ENCODE assay signal across 26 cellular contexts in genomic region chr7:82816272-82816671, GRCh38.
DNase-seq lines count a peak whose midpoint lies in the region; ATAC-seq and TF ChIP-seq lines count a peak whose summit lies in the region.
"Had no signal": no experiment of that assay in that cellular context is flagged by ENCODE, and none has a peak within 500 bp of the region (broad histone marks: within the 10 kb centered on the region; RNA-seq: fewer than 3 reads in every experiment).

No MANE protein-coding gene starts in this region.

- H3K4me1 Mint-ChIP-seq in GM23338 (peaks cover 51% of the 10 kb centered on the region), endodermal cell (peaks cover 1% of the 10 kb centered on the region), mesothelial cell of epicardium (no peaks in the 10 kb centered on the region), Calu3 (ENCODE audit: low read depth, unreplicated experiment) (no peaks in the 10 kb centered on the region)
- H3K4me1 Mint-ChIP-seq: activated CD4-positive, alpha-beta memory T cell treated with anti-CD3 and anti-CD28 coated beads, Interleukin-2, amount 10 ng/mL, durations not matched to agents 7 days and 5 days; T-cell had no signal

- no peak overlapping the region for H3K4me2 ChIP-seq in GM23338

- CTCF ChIA-PET in Calu3 (lab: Charles Lee) = no interaction called here

- peaks cover 29% of the 10 kb centered on the region for H3K4me1 ChIP-seq in GM23338 (ENCODE audit: insufficient read depth)
- H3K4me1 ChIP-seq in endodermal cell (ENCODE audit: control insufficient read depth, insufficient read depth, low read length) = no peaks in the 10 kb centered on the region
- H3K4me1 ChIP-seq: esophagus squamous epithelium, tibial nerve had no signal

- H3K36me3 ChIP-seq in GM23338 (ENCODE audit: insufficient read depth) = no peaks in the 10 kb centered on the region
- H3K36me3 ChIP-seq in endodermal cell (ENCODE audit: control insufficient read depth, insufficient read depth, low read length) = no peaks in the 10 kb centered on the region
- H3K36me3 ChIP-seq: esophagus squamous epithelium, tibial nerve had no signal

- H3K27me3 ChIP-seq in GM23338 (ENCODE audit: insufficient read depth) = no peaks in the 10 kb centered on the region
- no peaks in the 10 kb centered on the region for H3K27me3 ChIP-seq in endodermal cell (ENCODE audit: control insufficient read depth, insufficient read depth, low read length, poor library complexity, severe bottlenecking)
- H3K27me3 ChIP-seq: esophagus squamous epithelium, tibial nerve had no signal

- H3K27me3 Mint-ChIP-seq in GM23338 (ENCODE audit: insufficient read depth, low read depth, poor library complexity) = peaks cover 5% of the 10 kb centered on the region
- no peaks in the 10 kb centered on the region for H3K27me3 Mint-ChIP-seq in endodermal cell (ENCODE audit: insufficient read depth)
- no peaks in the 10 kb centered on the region for H3K27me3 Mint-ChIP-seq in mesothelial cell of epicardium (ENCODE audit: low read depth)
- no peaks in the 10 kb centered on the region for H3K27me3 Mint-ChIP-seq in Calu3 (ENCODE audit: unreplicated experiment)
- H3K27me3 Mint-ChIP-seq: activated CD4-positive, alpha-beta memory T cell treated with anti-CD3 and anti-CD28 coated beads, Interleukin-2, amount 10 ng/mL, durations not matched to agents 7 days and 5 days; CD4-positive, alpha-beta T cell; T-cell had no signal

- H3K9ac ChIP-seq in endodermal cell (ENCODE audit: extremely low read depth, low read length, poor library complexity, severe bottlenecking) = no peak overlapping the region

- no TSS peak for BruUV-seq in Calu3 (replicated peaks; lab: Mats Ljungman, UMichigan)

- no peak overlapping the region for H3K4me3 Mint-ChIP-seq in GM23338
- no peak overlapping the region for H3K4me3 Mint-ChIP-seq in endodermal cell
- H3K4me3 Mint-ChIP-seq in mesothelial cell of epicardium = no peak overlapping the region
- H3K4me3 Mint-ChIP-seq in Calu3 (ENCODE audit: low read depth, unreplicated experiment) = no peak overlapping the region
- H3K4me3 Mint-ChIP-seq: activated CD4-positive, alpha-beta memory T cell treated with anti-CD3 and anti-CD28 coated beads, Interleukin-2, amount 10 ng/mL, durations not matched to agents 7 days and 5 days; CD4-positive, alpha-beta T cell; T-cell had no signal

- H3K27ac Mint-ChIP-seq in GM23338 (no peak overlapping the region), endodermal cell (no peak overlapping the region), mesothelial cell of epicardium (no peak overlapping the region), Calu3 (ENCODE audit: unreplicated experiment) (no peak overlapping the region)
- H3K27ac Mint-ChIP-seq: activated CD4-positive, alpha-beta memory T cell treated with anti-CD3 and anti-CD28 coated beads, Interleukin-2, amount 10 ng/mL, durations not matched to agents 7 days and 5 days; CD4-positive, alpha-beta T cell; T-cell had no signal

- no peaks in the 10 kb centered on the region for H3K79me2 ChIP-seq in GM23338 (replicated peaks; ENCODE audit: insufficient read depth)

- peaks cover 9% of the 10 kb centered on the region; the same call in 1 of the 2 replicates for H3K9me2 ChIP-seq in GM23338 (ENCODE audit: insufficient read depth)

- H2AFZ ChIP-seq in GM23338 = no peak overlapping the region

- H3K27ac ChIP-seq in GM23338 (ENCODE audit: low read depth) = no peak overlapping the region
- no peak overlapping the region for H3K27ac ChIP-seq in endodermal cell (ENCODE audit: low read depth, low read length)
- H3K27ac ChIP-seq: esophagus squamous epithelium, HL-60, skin epidermis, tibial nerve had no signal

- H3K9me3 ChIP-seq in endodermal cell (ENCODE audit: control insufficient read depth, low read length) = no peaks in the 10 kb centered on the region
- H3K9me3 ChIP-seq: esophagus squamous epithelium, tibial nerve had no signal

- H3K4me3 ChIP-seq in GM23338 (no peak overlapping the region), endodermal cell (ENCODE audit: low read length) (no peak overlapping the region)
- H3K4me3 ChIP-seq: esophagus squamous epithelium, skin epidermis, tibial nerve had no signal

- ATAC-seq in GM23338 = peak; percentile 64; the same call in 2 of the 3 replicates
- ATAC-seq: activated CD4-positive, CD25-positive, alpha-beta regulatory T cell treated with anti-CD3 and anti-CD28 coated beads, Interleukin-2, amount 50 U/mL, for 24 hours; HepG2; T-cell had no signal

- H3K36me3 Mint-ChIP-seq in GM23338 (ENCODE audit: low read depth) (no peaks in the 10 kb centered on the region), endodermal cell (ENCODE audit: low read depth) (no peaks in the 10 kb centered on the region), mesothelial cell of epicardium (no peaks in the 10 kb centered on the region), Calu3 (ENCODE audit: insufficient read depth, unreplicated experiment) (no peaks in the 10 kb centered on the region)
- H3K36me3 Mint-ChIP-seq: T-cell had no signal

- intact Hi-C loops in Calu3 (cut with micrococcal nuclease; ENCODE audit: unreplicated experiment) = loop anchor here (10.0 kb wide), 1 partner anchor 349 kb away; the partner anchor contains the start of gene PCLO

- DNase-seq in GM23338 (ENCODE audit: low spot score) (peak; percentile 63), NCI-H69 (lab: John Stamatoyannopoulos, UW) (peak; percentile 12), endodermal cell (peak; percentile 56), mesothelial cell of epicardium (ENCODE audit: low spot score in 2 of 2, unreplicated experiment in 2 of 2) (no peak), NCI-H1417 treated with DMSO at 0.1 percent for 48 hours (lab: John Stamatoyannopoulos, UW) (no peak), NCI-H128 (lab: John Stamatoyannopoulos, UW; ENCODE audit: unreplicated experiment) (no peak), Calu3 (no peak)
- DNase-seq: activated CD4-positive, alpha-beta memory T cell treated with anti-CD3 and anti-CD28 coated beads, Interleukin-2, amount 10 ng/mL, durations not matched to agents 7 days and 5 days; activated effector memory CD4-positive, alpha-beta T cell treated with Interleukin-2 at 50 U/mL for 16 hours; CD4-positive, alpha-beta T cell; DMS153; effector CD8-positive, alpha-beta T cell; esophagus squamous epithelium; GF-D8; H7; NCI-H1048; NCI-H2029; NCI-H226; NCI-H774; SIG-M5; T-cell had no signal

- H4K20me1 ChIP-seq in GM23338 (replicated peaks; ENCODE audit: insufficient read depth) = no peaks in the 10 kb centered on the region

- H3K9me3 Mint-ChIP-seq in GM23338 (no peaks in the 10 kb centered on the region), endodermal cell (no peaks in the 10 kb centered on the region), mesothelial cell of epicardium (no peaks in the 10 kb centered on the region), Calu3 (ENCODE audit: low read depth, unreplicated experiment) (no peaks in the 10 kb centered on the region)
- H3K9me3 Mint-ChIP-seq: activated CD4-positive, alpha-beta memory T cell treated with anti-CD3 and anti-CD28 coated beads, Interleukin-2, amount 10 ng/mL, durations not matched to agents 7 days and 5 days; CD4-positive, alpha-beta T cell; T-cell had no signal

- no peaks in the 10 kb centered on the region for H3F3A ChIP-seq in GM23338 (replicated peaks; ENCODE audit: low read depth)

- TF ChIP-seq CTCF in GM23338 (conservative IDR thresholded peaks at IDR 0.05; ENCODE audit: low read depth in 2 of 2) (peak; percentile 36 to 51), endodermal cell (conservative IDR thresholded peaks at IDR 0.05) (peak; percentile 63), mesothelial cell of epicardium (IDR thresholded peaks at IDR 0.05; ENCODE audit: unreplicated experiment) (peak; percentile 29), Calu3 (IDR thresholded peaks at IDR 0.05; ENCODE audit: unreplicated experiment) (no peak)

Comparison
In these comparisons a context has a peak if more than half of its experiments do, and no peak if none do; other contexts are left out.
1. DNase-seq: peak in GM23338 (single experiment), NCI-H69 (single experiment) and endodermal cell (single experiment); none in mesothelial cell of epicardium (0 of 2), NCI-H1417 treated with DMSO at 0.1 percent for 48 hours (single experiment), NCI-H128 (single experiment) and Calu3 (single experiment).